In genomic region chr19:49689133-49690072, GRCh38 we compare ENCODE assay signal across 8 cellular contexts. TPM values are rescaled to one million over a fixed set of nuclear protein-coding genes. Genes with fewer than 3 reads are reported as not detected.
A peak's percentile ranks its signal among the peaks of the same experiment; 100 is the strongest.
DNase-seq lines count a peak whose midpoint lies in the region; ATAC-seq and TF ChIP-seq lines count a peak whose summit lies in the region.

Gene ADM5, plus strand, starts transcription at chr19:49689594. Its CDS starts 244 bp downstream, at chr19:49689838.

- CTCF ChIA-PET in Calu3 (lab: Charles Lee) = no interaction called here

- TF ChIP-seq CTCF in Calu3 (IDR thresholded peaks at IDR 0.05; ENCODE audit: unreplicated experiment) (no peak), foreskin fibroblast (IDR thresholded peaks at IDR 0.05; ENCODE audit: low read depth, low read length) (peak; percentile 61)

- peak within 1 kb of the TSS; percentile 55 to 72 for H3K4me3 ChIP-seq in foreskin fibroblast (ENCODE audit: low read depth in 1 of 2, low read length in 2 of 2)

- H3K27ac Mint-ChIP-seq in Calu3 (ENCODE audit: unreplicated experiment) = peak within 1 kb of the TSS; percentile 24

- DNase-seq in Calu3 (no peak), NCI-H1694 (lab: John Stamatoyannopoulos, UW) (peak; percentile 41), foreskin fibroblast (peak in 1 of 2 donors; percentile 62), nucleus accumbens (lab: John Stamatoyannopoulos, UW) (peak in 35 of 56 donors; percentile 10 to 69 (median 30)), NCI-H226 (no peak), HPDE6-E6E7 (ENCODE audit: extremely low spot score) (no peak), MV-4-11 (lab: John Stamatoyannopoulos, UW) (no peak)
- no peak for DNase-seq in activated T-cell treated with anti-CD3 and anti-CD28 coated beads, Interleukin-2, amount 50 U/mL, for 4 hours

- no peaks in the 10 kb centered on the region for H3K27me3 Mint-ChIP-seq in Calu3 (ENCODE audit: unreplicated experiment)
- peaks cover 16% of the 10 kb centered on the region for H3K27me3 Mint-ChIP-seq in activated T-cell treated with anti-CD3 and anti-CD28 coated beads, Interleukin-2, amount 50 U/mL, for 4 hours (ENCODE audit: low read depth)

- H3K36me3 Mint-ChIP-seq in Calu3 (ENCODE audit: insufficient read depth, unreplicated experiment) = peaks cover 79% of the 10 kb centered on the region
- H3K36me3 Mint-ChIP-seq in activated T-cell treated with anti-CD3 and anti-CD28 coated beads, Interleukin-2, amount 50 U/mL, for 4 hours (ENCODE audit: insufficient read depth) = peaks cover 21% of the 10 kb centered on the region

- no peaks in the 10 kb centered on the region for H3K4me1 Mint-ChIP-seq in Calu3 (ENCODE audit: low read depth, unreplicated experiment)
- peaks cover 17% of the 10 kb centered on the region for H3K4me1 Mint-ChIP-seq in activated T-cell treated with anti-CD3 and anti-CD28 coated beads, Interleukin-2, amount 50 U/mL, for 4 hours (ENCODE audit: low read depth)

- H3K9me3 Mint-ChIP-seq in Calu3 (ENCODE audit: low read depth, unreplicated experiment) = no peaks in the 10 kb centered on the region
- no peaks in the 10 kb centered on the region for H3K9me3 Mint-ChIP-seq in activated T-cell treated with anti-CD3 and anti-CD28 coated beads, Interleukin-2, amount 50 U/mL, for 4 hours

- H3K4me3 Mint-ChIP-seq in Calu3 (ENCODE audit: low read depth, unreplicated experiment) = no peak within 1 kb of the TSS
- H3K4me3 Mint-ChIP-seq in activated T-cell treated with anti-CD3 and anti-CD28 coated beads, Interleukin-2, amount 50 U/mL, for 4 hours = peak within 1 kb of the TSS; percentile 77

- intact Hi-C loops in Calu3 (cut with micrococcal nuclease; ENCODE audit: unreplicated experiment) = no loop called here

- no TSS peak for BruUV-seq in Calu3 (replicated peaks; lab: Mats Ljungman, UMichigan)

- ATAC-seq in activated T-cell treated with anti-CD3 and anti-CD28 coated beads, Interleukin-2, amount 50 U/mL, for 4 hours = peak; percentile 30 to 38

RNA-seq across cellular contexts. Expression of gene ADM5, which starts in this region (rescaled TPM):
- total RNA-seq in Calu3 (2022) = 17.0 and 18.5 TPM in 2 replicates
- 10 to 100 TPM; 16.3 to 20.8 (median 17.2) TPM for total RNA-seq in activated T-cell treated with anti-CD3 and anti-CD28 coated beads, Interleukin-2, amount 50 U/mL, for 4 hours

Comparison
In these comparisons a context has a peak if more than half of its experiments do, and no peak if none do; other contexts are left out.
1. DNase-seq: peak in NCI-H1694 (single experiment) and nucleus accumbens (35 of 56); none in Calu3 (single experiment), activated T-cell treated with anti-CD3 and anti-CD28 coated beads, Interleukin-2, amount 50 U/mL, for 4 hours (single experiment), NCI-H226 (single experiment), HPDE6-E6E7 (single experiment) and MV-4-11 (single experiment).